Comparison of ENCODE assay signal across 9 cellular contexts in genomic region chr3:64345351-64345750, GRCh38.
DNase-seq lines count a peak whose midpoint lies in the region; ATAC-seq and TF ChIP-seq lines count a peak whose summit lies in the region.
"Had no signal": no experiment of that assay in that cellular context is flagged by ENCODE, and none has a peak within 500 bp of the region (broad histone marks: within the 10 kb centered on the region; RNA-seq: fewer than 3 reads in every experiment).

No MANE protein-coding gene starts in this region.

- no peaks in the 10 kb centered on the region for H3K9me3 ChIP-seq in right lobe of liver

- POLR2A ChIA-PET in MCF 10A (lab: Yijun Ruan, JAX) = interaction anchor here (0.8 to 4.4 kb wide), 8 partner anchors 11 to 178 kb away, joined by 3 to 44 read pairs (median 5); no protein-coding TSS in a partner anchor
- POLR2A ChIA-PET in activated CD4-positive, alpha-beta memory T cell treated with anti-CD3 and anti-CD28 coated beads, Interleukin-2, amount 10 ng/mL, durations not matched to agents 7 days and 5 days (lab: Charles Lee) = no interaction called here

- 5% methylated on average over 2 of the region's 2 CpGs for WGBS in right lobe of liver (ENCODE audit: insufficient coverage, low coverage, low lambda C conversion rate, missing lambda C conversion rate)

- peaks cover 6% of the 10 kb centered on the region for H3K9me3 Mint-ChIP-seq in MCF 10A (ENCODE audit: unreplicated experiment)
- H3K9me3 Mint-ChIP-seq in type B pancreatic cell = no peaks in the 10 kb centered on the region
- H3K9me3 Mint-ChIP-seq in activated CD4-positive, alpha-beta memory T cell treated with anti-CD3 and anti-CD28 coated beads, Interleukin-2, amount 10 ng/mL, durations not matched to agents 7 days and 5 days = no peaks in the 10 kb centered on the region

- no peaks in the 10 kb centered on the region for H3K36me3 ChIP-seq in right lobe of liver

- H3K27ac ChIP-seq in right lobe of liver = peak overlapping the region in 1 of 3 donors; percentile 22

- TF ChIP-seq CTCF in MCF 10A (IDR thresholded peaks at IDR 0.05; ENCODE audit: unreplicated experiment) (no peak), right lobe of liver (IDR thresholded peaks at IDR 0.05) (no peak), type B pancreatic cell (conservative IDR thresholded peaks at IDR 0.05) (no peak)

- no peaks in the 10 kb centered on the region for H3K27me3 Mint-ChIP-seq in MCF 10A (ENCODE audit: insufficient read depth, unreplicated experiment)
- peaks cover 3% of the 10 kb centered on the region for H3K27me3 Mint-ChIP-seq in type B pancreatic cell
- peaks cover 8% of the 10 kb centered on the region for H3K27me3 Mint-ChIP-seq in activated CD4-positive, alpha-beta memory T cell treated with anti-CD3 and anti-CD28 coated beads, Interleukin-2, amount 10 ng/mL, durations not matched to agents 7 days and 5 days

- no peak for TF ChIP-seq POLR2A in right lobe of liver (IDR thresholded peaks at IDR 0.05)

- no peak overlapping the region for H3K4me3 Mint-ChIP-seq in MCF 10A (ENCODE audit: unreplicated experiment)
- peak overlapping the region; percentile 27 for H3K4me3 Mint-ChIP-seq in type B pancreatic cell
- no peak overlapping the region for H3K4me3 Mint-ChIP-seq in activated CD4-positive, alpha-beta memory T cell treated with anti-CD3 and anti-CD28 coated beads, Interleukin-2, amount 10 ng/mL, durations not matched to agents 7 days and 5 days

- H3K27ac Mint-ChIP-seq in MCF 10A (ENCODE audit: low read depth, unreplicated experiment) (peak overlapping the region; percentile 96), type B pancreatic cell (peak overlapping the region; percentile 80)
- no peak overlapping the region for H3K27ac Mint-ChIP-seq in activated CD4-positive, alpha-beta memory T cell treated with anti-CD3 and anti-CD28 coated beads, Interleukin-2, amount 10 ng/mL, durations not matched to agents 7 days and 5 days

- intact Hi-C loops in MCF 10A (cut with micrococcal nuclease) = no loop called here
- intact Hi-C loops in right lobe of liver (cut with DNase I) = no loop called here

- no peaks in the 10 kb centered on the region for H3K4me1 ChIP-seq in right lobe of liver

- CTCF ChIA-PET in MCF 10A (lab: Yijun Ruan, JAX) = interaction anchor here (1.0 kb wide), 1 partner anchor 193 kb away, joined by 3 read pairs; no protein-coding TSS in a partner anchor
- CTCF ChIA-PET in activated CD4-positive, alpha-beta memory T cell treated with anti-CD3 and anti-CD28 coated beads, Interleukin-2, amount 10 ng/mL, durations not matched to agents 7 days and 5 days (lab: Charles Lee) = no interaction called here

- H3K4me3 ChIP-seq in right lobe of liver = no peak overlapping the region

- BruUV-seq in MCF 10A (replicated peaks; lab: Mats Ljungman, UMichigan) = no TSS peak

- H3K36me3 Mint-ChIP-seq in MCF 10A (ENCODE audit: insufficient read depth, unreplicated experiment) (peaks cover 5% of the 10 kb centered on the region), type B pancreatic cell (no peaks in the 10 kb centered on the region)
- no peaks in the 10 kb centered on the region for H3K36me3 Mint-ChIP-seq in activated CD4-positive, alpha-beta memory T cell treated with anti-CD3 and anti-CD28 coated beads, Interleukin-2, amount 10 ng/mL, durations not matched to agents 7 days and 5 days (ENCODE audit: low read depth)

- DNase-seq in NCI-H146 treated with DMSO at 0.1 percent for 48 hours (lab: John Stamatoyannopoulos, UW; ENCODE audit: unreplicated experiment) (peak; percentile 12), MCF 10A (ENCODE audit: unreplicated experiment) (peak; percentile 68), right lobe of liver (no peak), type B pancreatic cell (ENCODE audit: extremely low spot score, unreplicated experiment) (no peak), cerebellum (ENCODE audit: low spot score) (no peak)
- no peak for DNase-seq in activated CD4-positive, alpha-beta memory T cell treated with anti-CD3 and anti-CD28 coated beads, Interleukin-2, amount 10 ng/mL, durations not matched to agents 7 days and 5 days
- DNase-seq: activated gamma-delta T cell treated with Interleukin-2 at 50 U/mL for 16 hours, T-helper 9 cell had no signal

- H3K4me1 Mint-ChIP-seq in MCF 10A (ENCODE audit: insufficient read depth, unreplicated experiment) = peaks cover 45% of the 10 kb centered on the region
- H3K4me1 Mint-ChIP-seq in type B pancreatic cell (ENCODE audit: unreplicated experiment) = peaks cover 91% of the 10 kb centered on the region
- H3K4me1 Mint-ChIP-seq in activated CD4-positive, alpha-beta memory T cell treated with anti-CD3 and anti-CD28 coated beads, Interleukin-2, amount 10 ng/mL, durations not matched to agents 7 days and 5 days = peaks cover 3% of the 10 kb centered on the region

- ATAC-seq in right lobe of liver = peak; percentile 59 to 78 (median 68)
- ATAC-seq in HG03432 (IDR thresholded peaks at IDR 0.05; ENCODE audit: unreplicated experiment) = no peak

- no peaks in the 10 kb centered on the region for H3K27me3 ChIP-seq in right lobe of liver

Comparison
In these comparisons a context has a peak if more than half of its experiments do, and no peak if none do; other contexts are left out.
1. DNase-seq: peak in NCI-H146 treated with DMSO at 0.1 percent for 48 hours (single experiment) and MCF 10A (single experiment); none in right lobe of liver (0 of 3), type B pancreatic cell (single experiment), activated CD4-positive, alpha-beta memory T cell treated with anti-CD3 and anti-CD28 coated beads, Interleukin-2, amount 10 ng/mL, durations not matched to agents 7 days and 5 days (single experiment) and cerebellum (single experiment).